ENCODE assay signal across 17 cellular contexts in genomic region chr2:19700861-19701585, GRCh38.
"Had no signal": no experiment of that assay in that cellular context is flagged by ENCODE, and none has a peak within 500 bp of the region (broad histone marks: within the 10 kb centered on the region; RNA-seq: fewer than 3 reads in every experiment).

No MANE protein-coding gene starts in this region.

- H3K4me1 ChIP-seq: colonic mucosa, esophagus squamous epithelium, foreskin keratinocyte, stomach had no signal

- DNase-seq: colonic mucosa; dermis blood vessel endothelial cell; esophagus squamous epithelium; foreskin keratinocyte; head of caudate nucleus; hippocampal formation; kidney glomerular epithelial cell; mammary epithelial cell; naive B cell; small intestine; stimulated activated CD4-positive, alpha-beta T cell treated with anti-CD3 and anti-CD28 coated beads, Interleukin-12 subunit alpha, Interleukin-12 subunit beta, amount 100 ng/mL, for 4 hours; stimulated activated naive CD4-positive, alpha-beta T cell; stomach; substantia nigra; trophoblast cell had no signal

- H3K9me3 ChIP-seq: colonic mucosa, esophagus squamous epithelium, thoracic aorta had no signal

- ATAC-seq: foreskin keratinocyte, sciatic nerve had no signal

- H3K27me3 ChIP-seq: colonic mucosa, esophagus squamous epithelium, stomach had no signal

- H3K36me3 ChIP-seq: colonic mucosa, esophagus squamous epithelium, stomach, thoracic aorta had no signal

- H3K27ac ChIP-seq: colonic mucosa, esophagus squamous epithelium, foreskin keratinocyte, stomach, thoracic aorta had no signal

- H3K4me3 ChIP-seq: colonic mucosa, esophagus squamous epithelium, stomach, thoracic aorta had no signal
